ENCODE assay signal across 8 cellular contexts in the genomic region with DNA sequence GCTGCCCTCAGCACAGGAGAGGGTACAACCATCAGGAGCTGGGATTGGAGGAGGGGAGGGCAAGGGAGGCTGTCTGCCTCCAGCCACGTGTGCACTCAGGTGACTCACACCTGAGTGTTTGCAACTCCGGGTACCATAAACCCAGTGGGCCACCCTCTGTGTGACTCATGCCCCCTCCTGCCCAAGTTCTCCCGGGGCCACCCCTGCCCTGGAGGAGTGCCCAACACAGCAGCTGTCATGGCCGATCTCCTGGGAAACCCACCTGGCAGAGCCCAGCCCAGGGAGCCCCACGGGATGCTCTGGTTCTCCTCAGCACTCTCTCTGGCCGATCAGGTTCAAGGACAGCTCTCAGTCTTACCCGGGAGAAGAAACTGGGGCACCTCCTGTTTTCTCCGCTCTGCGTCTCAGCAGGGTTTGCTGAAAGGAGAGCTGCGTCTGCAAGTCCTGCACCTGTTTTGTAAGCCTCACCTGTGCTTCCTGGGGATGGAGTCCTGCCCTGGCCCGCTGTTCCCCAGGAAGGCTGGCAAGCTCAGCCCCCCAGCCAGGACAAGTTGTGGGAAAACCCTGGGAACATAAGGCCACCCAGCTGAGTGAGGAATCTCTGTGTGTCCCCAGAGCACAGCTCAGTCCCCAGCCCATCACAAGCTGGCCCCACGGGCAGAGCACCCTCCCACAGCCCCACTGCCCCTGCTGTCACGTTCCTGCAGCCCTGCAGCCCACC. TPM values are rescaled to one million over a fixed set of nuclear protein-coding genes. Genes with fewer than 3 reads are reported as not detected.
DNase-seq lines count a peak whose midpoint lies in the region; ATAC-seq and TF ChIP-seq lines count a peak whose summit lies in the region.

No MANE protein-coding gene starts in this region.

- CTCF ChIA-PET in activated naive CD4-positive, alpha-beta T cell treated with anti-CD3 and anti-CD28 coated beads for 36 hours (lab: Charles Lee): interaction anchor here (0.7 to 1.6 kb wide), 11 partner anchors 9 to 219 kb away, joined by 3 to 7 read pairs (median 3); no protein-coding TSS in a partner anchor

- peak overlapping the region in 1 of 2 experiments; percentile 6 for H3K23ac ChIP-seq in mesenchymal stem cell (ENCODE audit: low read length in 2 of 2)

- no peak overlapping the region for H4K8ac ChIP-seq in mesenchymal stem cell (ENCODE audit: low read length)

- no peak overlapping the region for H2BK120ac ChIP-seq in mesenchymal stem cell (ENCODE audit: low read depth, low read length)

- no peak overlapping the region for H3K4me2 ChIP-seq in mesenchymal stem cell (ENCODE audit: low read length, poor library complexity, severe bottlenecking)

- H3K79me1 ChIP-seq in mesenchymal stem cell (replicated peaks; ENCODE audit: low read length, poor library complexity, severe bottlenecking): no peaks in the 10 kb centered on the region

- H3K27me3 ChIP-seq in mesenchymal stem cell (ENCODE audit: control insufficient read depth in 1 of 2, insufficient read depth in 1 of 2, low read length in 2 of 2) (peaks cover 3 to 7% of the 10 kb centered on the region in 2 experiments), upper lobe of right lung (no peaks in the 10 kb centered on the region), thyroid gland (no peaks in the 10 kb centered on the region)

- peaks cover 21% of the 10 kb centered on the region for H3K4me1 Mint-ChIP-seq in activated naive CD4-positive, alpha-beta T cell treated with anti-CD3 and anti-CD28 coated beads for 36 hours (ENCODE audit: low read depth)

- H2BK15ac ChIP-seq in mesenchymal stem cell (ENCODE audit: low read depth, poor library complexity, severe bottlenecking): no peak overlapping the region

- no peaks in the 10 kb centered on the region for H3K36me3 Mint-ChIP-seq in activated naive CD4-positive, alpha-beta T cell treated with anti-CD3 and anti-CD28 coated beads for 36 hours (ENCODE audit: low read depth)

- no peaks in the 10 kb centered on the region for H3K27me3 Mint-ChIP-seq in activated naive CD4-positive, alpha-beta T cell treated with anti-CD3 and anti-CD28 coated beads for 36 hours (ENCODE audit: low read depth)

- H4K91ac ChIP-seq in mesenchymal stem cell (ENCODE audit: low read length): no peak overlapping the region

- peak overlapping the region; percentile 61 for H3K9ac ChIP-seq in mesenchymal stem cell (ENCODE audit: low read length)

- H2BK12ac ChIP-seq in mesenchymal stem cell (ENCODE audit: low read length in 2 of 2): no peak overlapping the region

- H3K27ac Mint-ChIP-seq in activated naive CD4-positive, alpha-beta T cell treated with anti-CD3 and anti-CD28 coated beads for 36 hours: peak overlapping the region; percentile 46

- no peaks in the 10 kb centered on the region for H3K36me3 ChIP-seq in mesenchymal stem cell (ENCODE audit: control insufficient read depth in 1 of 2, insufficient read depth in 2 of 2, low read depth in 1 of 2, low read length in 2 of 2)
- no peaks in the 10 kb centered on the region for H3K36me3 ChIP-seq in upper lobe of right lung
- no peaks in the 10 kb centered on the region for H3K36me3 ChIP-seq in thyroid gland

- intact Hi-C loops in activated naive CD4-positive, alpha-beta T cell treated with anti-CD3 and anti-CD28 coated beads for 36 hours (cut with micrococcal nuclease): loop anchor here (2.0 to 5.0 kb wide), 4 partner anchors 46 to 140 kb away; partner anchors contain the start of gene SCLY
- intact Hi-C loops in upper lobe of right lung (cut with DNase I): no loop called here
- intact Hi-C loops in thyroid gland (cut with DNase I): no loop called here

- TF ChIP-seq POLR2A in thyroid gland (IDR thresholded peaks at IDR 0.05): no peak

- peak overlapping the region in 1 of 2 experiments; percentile 67 for H3K4me3 ChIP-seq in mesenchymal stem cell (ENCODE audit: insufficient read depth in 1 of 2, low read depth in 1 of 2, low read length in 2 of 2)
- H3K4me3 ChIP-seq in upper lobe of right lung: no peak overlapping the region
- no peak overlapping the region for H3K4me3 ChIP-seq in thyroid gland (replicated peaks in 1 of 3)

- TF ChIP-seq CTCF in upper lobe of right lung (IDR thresholded peaks at IDR 0.05) (no peak), thyroid gland (IDR thresholded peaks at IDR 0.05) (no peak)

- no peak overlapping the region for H3K14ac ChIP-seq in mesenchymal stem cell (ENCODE audit: low read length in 2 of 2)

- no peak overlapping the region for H3K18ac ChIP-seq in mesenchymal stem cell (ENCODE audit: low read depth in 1 of 2, low read length in 2 of 2)

- H3K4me1 ChIP-seq in mesenchymal stem cell (ENCODE audit: control insufficient read depth, insufficient read depth, low read depth, low read length) (peaks cover 12% of the 10 kb centered on the region), upper lobe of right lung (peaks cover 12% of the 10 kb centered on the region), thyroid gland (peaks cover 0 to 6% of the 10 kb centered on the region in 2 donors)

- H3K4ac ChIP-seq in mesenchymal stem cell (ENCODE audit: low read depth in 1 of 2, low read length in 2 of 2): peak overlapping the region in 1 of 2 experiments; percentile 62

- peak; percentile 28 for DNase-seq in activated CD8-positive, alpha-beta memory T cell treated with anti-CD3 and anti-CD28 coated beads, Interleukin-2, amount 50 U/mL, for 4 hours
- no peak for DNase-seq in activated CD8-positive, alpha-beta memory T cell treated with anti-CD3 and anti-CD28 coated beads, Interleukin-2, amount 50 U/mL, for 48 hours
- peak; percentile 46 for DNase-seq in activated naive CD4-positive, alpha-beta T cell treated with anti-CD3 and anti-CD28 coated beads for 36 hours
- no peak for DNase-seq in mesenchymal stem cell
- DNase-seq in upper lobe of right lung: no peak
- no peak for DNase-seq in thyroid gland

- no peaks in the 10 kb centered on the region for H3K9me3 Mint-ChIP-seq in activated naive CD4-positive, alpha-beta T cell treated with anti-CD3 and anti-CD28 coated beads for 36 hours

- peak overlapping the region; percentile 52 for H3K4me3 Mint-ChIP-seq in activated naive CD4-positive, alpha-beta T cell treated with anti-CD3 and anti-CD28 coated beads for 36 hours

- ATAC-seq in upper lobe of right lung (peak; percentile 7), GM21825 (IDR thresholded peaks at IDR 0.05; ENCODE audit: unreplicated experiment) (no peak), HG02571 (IDR thresholded peaks at IDR 0.05; ENCODE audit: unreplicated experiment) (no peak)

- H3K27ac ChIP-seq in mesenchymal stem cell (ENCODE audit: low read length, poor library complexity, severe bottlenecking) (no peak overlapping the region), upper lobe of right lung (peak overlapping the region; percentile 30), thyroid gland (no peak overlapping the region)

- no peaks in the 10 kb centered on the region for H3K9me3 ChIP-seq in mesenchymal stem cell (ENCODE audit: control insufficient read depth, low read length)
- no peaks in the 10 kb centered on the region for H3K9me3 ChIP-seq in upper lobe of right lung
- no peaks in the 10 kb centered on the region for H3K9me3 ChIP-seq in thyroid gland

- WGBS in mesenchymal stem cell: 48% methylated on average over 13 of the region's 13 CpGs
- WGBS in thyroid gland, 2 donors: 55 to 65% methylated on average over 5 to 8 of the region's 13 CpGs

- H2AK5ac ChIP-seq in mesenchymal stem cell (ENCODE audit: low read length, severe bottlenecking): no peak overlapping the region

- no peak overlapping the region for H2BK5ac ChIP-seq in mesenchymal stem cell (ENCODE audit: low read depth, low read length, poor library complexity, severe bottlenecking)

- peak overlapping the region; percentile 73 for H2AFZ ChIP-seq in mesenchymal stem cell (ENCODE audit: low read depth, low read length)

RNA-seq across cellular contexts. Expression of gene UBE2F, which starts 44.0 kb away (rescaled TPM):
- total RNA-seq in activated naive CD4-positive, alpha-beta T cell treated with anti-CD3 and anti-CD28 coated beads for 36 hours: 10 to 100 TPM; 43.4 to 45.5 TPM
- 39.3 TPM for polyA plus RNA-seq in mesenchymal stem cell (2013, experiment 1 of 2)
- 41.3 TPM for polyA plus RNA-seq in mesenchymal stem cell (2013, experiment 2 of 2)
- total RNA-seq in upper lobe of right lung: 51.4 TPM
- total RNA-seq in thyroid gland: 100 to 1,000 TPM in 3 of 4 donors, 10 to 100 TPM in 1; 79.8 to 134 (median 122) TPM

Comparison
In these comparisons a context has a peak if more than half of its experiments do, and no peak if none do; other contexts are left out.
1. DNase-seq: peak in activated CD8-positive, alpha-beta memory T cell treated with anti-CD3 and anti-CD28 coated beads, Interleukin-2, amount 50 U/mL, for 4 hours (single experiment) and activated naive CD4-positive, alpha-beta T cell treated with anti-CD3 and anti-CD28 coated beads for 36 hours (single experiment); none in activated CD8-positive, alpha-beta memory T cell treated with anti-CD3 and anti-CD28 coated beads, Interleukin-2, amount 50 U/mL, for 48 hours (single experiment), mesenchymal stem cell (single experiment), upper lobe of right lung (single experiment) and thyroid gland (0 of 2).